ENCODE assay signal across 8 cellular contexts in the genomic region with DNA sequence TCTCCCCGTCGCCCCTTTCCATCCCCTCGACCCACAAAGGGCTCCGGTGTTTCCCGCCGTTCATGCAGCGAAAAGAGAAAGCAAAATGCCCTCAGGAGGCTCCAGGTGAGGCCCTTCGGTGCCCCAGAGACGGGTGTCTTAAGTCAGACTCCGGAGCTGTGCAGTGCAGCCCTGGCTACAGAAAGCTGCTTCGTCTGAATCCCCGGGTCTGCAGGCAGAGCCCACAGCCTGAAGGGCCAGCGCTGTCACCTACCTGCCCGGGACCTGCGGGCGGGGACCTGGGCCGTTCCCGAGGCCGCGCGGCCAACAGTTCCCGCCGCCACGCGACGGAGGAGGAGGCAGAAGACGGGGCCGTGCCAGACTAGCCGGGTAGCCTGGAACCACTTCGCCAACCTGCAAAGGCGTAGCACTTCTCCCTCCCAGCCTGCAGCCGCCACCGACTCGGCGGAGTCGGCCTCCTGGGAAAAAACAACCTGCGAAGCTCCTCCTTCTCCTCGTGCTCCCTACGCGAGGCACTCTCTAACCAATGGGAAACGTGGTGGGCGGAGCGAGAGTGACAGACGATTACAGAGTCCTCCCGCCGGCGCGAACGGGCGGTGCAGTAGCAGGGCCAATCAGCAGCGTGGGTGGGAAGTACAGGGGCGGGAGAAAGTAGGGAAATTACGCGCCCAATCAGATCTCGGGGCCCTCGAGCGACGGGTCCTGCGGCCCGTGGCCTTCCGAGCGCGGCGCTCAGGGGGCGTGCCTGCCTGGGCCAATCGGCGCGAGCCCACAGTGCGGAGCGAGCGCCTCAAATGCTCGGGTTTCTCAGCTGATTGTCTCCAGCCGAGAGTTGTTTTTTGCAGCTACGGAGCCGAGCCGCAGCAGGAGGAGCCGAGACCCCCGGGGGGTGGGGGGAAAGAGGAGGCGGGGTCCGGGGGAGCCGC. TPM values are rescaled to one million over a fixed set of nuclear protein-coding genes. Genes with fewer than 3 reads are reported as not detected.
A peak's percentile ranks its signal among the peaks of the same experiment; 100 is the strongest.
DNase-seq lines count a peak whose midpoint lies in the region; ATAC-seq and TF ChIP-seq lines count a peak whose summit lies in the region.

TSS of gene GPR137C (plus strand) at position 774 of the 926 bp plus-strand sequence. CDS start 312 bp downstream, outside the sequence.
A gene with protein sequence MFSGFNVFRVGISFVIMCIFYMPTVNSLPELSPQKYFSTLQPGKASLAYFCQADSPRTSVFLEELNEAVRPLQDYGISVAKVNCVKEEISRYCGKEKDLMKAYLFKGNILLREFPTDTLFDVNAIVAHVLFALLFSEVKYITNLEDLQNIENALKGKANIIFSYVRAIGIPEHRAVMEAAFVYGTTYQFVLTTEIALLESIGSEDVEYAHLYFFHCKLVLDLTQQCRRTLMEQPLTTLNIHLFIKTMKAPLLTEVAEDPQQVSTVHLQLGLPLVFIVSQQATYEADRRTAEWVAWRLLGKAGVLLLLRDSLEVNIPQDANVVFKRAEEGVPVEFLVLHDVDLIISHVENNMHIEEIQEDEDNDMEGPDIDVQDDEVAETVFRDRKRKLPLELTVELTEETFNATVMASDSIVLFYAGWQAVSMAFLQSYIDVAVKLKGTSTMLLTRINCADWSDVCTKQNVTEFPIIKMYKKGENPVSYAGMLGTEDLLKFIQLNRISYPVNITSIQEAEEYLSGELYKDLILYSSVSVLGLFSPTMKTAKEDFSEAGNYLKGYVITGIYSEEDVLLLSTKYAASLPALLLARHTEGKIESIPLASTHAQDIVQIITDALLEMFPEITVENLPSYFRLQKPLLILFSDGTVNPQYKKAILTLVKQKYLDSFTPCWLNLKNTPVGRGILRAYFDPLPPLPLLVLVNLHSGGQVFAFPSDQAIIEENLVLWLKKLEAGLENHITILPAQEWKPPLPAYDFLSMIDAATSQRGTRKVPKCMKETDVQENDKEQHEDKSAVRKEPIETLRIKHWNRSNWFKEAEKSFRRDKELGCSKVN (minus strand): TSS at position 443 of the 926 bp plus-strand sequence. CDS start 8,948 bp downstream, outside the sequence.

- intact Hi-C loops in left ventricle myocardium superior (cut with micrococcal nuclease) = no loop called here

- H3K36me3 Mint-ChIP-seq in T-helper 17 cell (ENCODE audit: low read depth) (no peaks in the 10 kb centered on the region), progenitor cell of endocrine pancreas (ENCODE audit: insufficient read depth) (peaks cover 4% of the 10 kb centered on the region)

- peak within 1 kb of the TSS; percentile 98 for H3K27ac Mint-ChIP-seq in T-helper 17 cell
- H3K27ac Mint-ChIP-seq in progenitor cell of endocrine pancreas = peak within 1 kb of the TSS; percentile 99

- H3K27me3 Mint-ChIP-seq in T-helper 17 cell = no peaks in the 10 kb centered on the region
- H3K27me3 Mint-ChIP-seq in progenitor cell of endocrine pancreas = no peaks in the 10 kb centered on the region

- TF ChIP-seq CTCF in progenitor cell of endocrine pancreas (IDR thresholded peaks at IDR 0.05; ENCODE audit: unreplicated experiment) = no peak

- H3K4me1 Mint-ChIP-seq in T-helper 17 cell (peaks cover 16% of the 10 kb centered on the region), progenitor cell of endocrine pancreas (ENCODE audit: low read depth) (peaks cover 29% of the 10 kb centered on the region)

- ATAC-seq in GM18499 (IDR thresholded peaks at IDR 0.05; ENCODE audit: insufficient read depth, unreplicated experiment) (peak; percentile 97), HG02938 (IDR thresholded peaks at IDR 0.05; ENCODE audit: unreplicated experiment) (peak; percentile 96), T-helper 17 cell (peak; percentile 88), left ventricle myocardium superior (peak; percentile 99)

- peak within 1 kb of the TSS; percentile 99 for H3K4me3 Mint-ChIP-seq in T-helper 17 cell
- peak within 1 kb of the TSS; percentile 98 for H3K4me3 Mint-ChIP-seq in progenitor cell of endocrine pancreas (ENCODE audit: low read depth)

- H3K9me3 ChIP-seq in T-helper 17 cell (ENCODE audit: control insufficient read depth, low read length, poor library complexity, severe bottlenecking) = no peaks in the 10 kb centered on the region

- H3K9me3 Mint-ChIP-seq in progenitor cell of endocrine pancreas (ENCODE audit: low read depth) = no peaks in the 10 kb centered on the region

- DNase-seq in NCI-H1694 treated with DMSO at 0.1 percent for 48 hours (lab: John Stamatoyannopoulos, UW) (peak; percentile 99), T-helper 17 cell (peak; percentile 97 to 99 (median 98)), anterior cingulate cortex (lab: John Stamatoyannopoulos, UW) (peak; percentile 92 to 100 (median 100)), left ventricle myocardium superior (peak; percentile 100), progenitor cell of endocrine pancreas (ENCODE audit: low spot score, unreplicated experiment) (peak; percentile 99), ureter (ENCODE audit: low spot score) (peak; percentile 99)

RNA-seq across cellular contexts. Expression of gene GPR137C, which starts in this region (rescaled TPM):
- total RNA-seq in T-helper 17 cell (under 1 TPM; 0.37 to 0.70 TPM), left ventricle myocardium superior (0.47 TPM), progenitor cell of endocrine pancreas (8.7 and 10.1 TPM in 2 replicates), ureter (2.2 TPM)

RNA-seq across cellular contexts. Expression of the second gene that starts in this region (rescaled TPM):
- 10 to 100 TPM in 1 of 2 donors, 1 to 10 TPM in 1; 9.4 to 13.7 TPM for total RNA-seq in T-helper 17 cell
- total RNA-seq in left ventricle myocardium superior = 3.4 TPM
- total RNA-seq in progenitor cell of endocrine pancreas = 18.9 and 25.0 TPM in 2 replicates
- total RNA-seq in ureter = 4.0 TPM

Comparison
In these comparisons a context has a peak if more than half of its experiments do, and no peak if none do; other contexts are left out.
1. Peak in every context shown above with its lines: DNase-seq and ATAC-seq.